In the genomic region with DNA sequence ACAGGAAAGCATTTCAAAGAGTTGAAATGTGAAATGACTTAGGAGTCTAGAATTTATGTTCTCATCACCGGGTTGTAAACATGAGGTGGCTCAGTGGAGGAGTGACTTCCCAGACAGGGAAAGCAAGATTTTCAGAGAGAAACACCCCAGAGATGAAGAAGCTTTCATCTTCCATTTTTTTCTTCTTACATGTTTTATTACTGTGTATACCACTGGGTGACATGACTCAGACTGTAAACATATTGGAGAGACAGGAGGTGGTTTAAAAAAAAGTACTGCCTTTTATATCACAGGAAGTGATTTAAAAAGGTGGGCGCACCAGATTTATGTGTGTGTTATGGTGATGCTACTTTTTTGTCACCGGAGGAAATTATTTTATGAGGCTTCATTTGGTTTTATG, we compare ENCODE assay signal across 1 cellular context.
TF ChIP-seq lines count a peak whose summit lies in the region.

No MANE protein-coding gene starts in this region.

TF ChIP-seq in SK-N-SH treated with all-trans-retinoic acid at 6 μM for 48 hours, 23 proteins besides CTCF, POLR2A, EP300 and RAD21 (continued from another document):
- TF ChIP-seq TSHZ2 (CRISPR knock-in tag; IDR thresholded peaks at IDR 0.05), result no peak
- TF ChIP-seq RARB (CRISPR knock-in tag; IDR thresholded peaks at IDR 0.05), result no peak
